19 cellular contexts compared by ENCODE assay signal in the genomic region with DNA sequence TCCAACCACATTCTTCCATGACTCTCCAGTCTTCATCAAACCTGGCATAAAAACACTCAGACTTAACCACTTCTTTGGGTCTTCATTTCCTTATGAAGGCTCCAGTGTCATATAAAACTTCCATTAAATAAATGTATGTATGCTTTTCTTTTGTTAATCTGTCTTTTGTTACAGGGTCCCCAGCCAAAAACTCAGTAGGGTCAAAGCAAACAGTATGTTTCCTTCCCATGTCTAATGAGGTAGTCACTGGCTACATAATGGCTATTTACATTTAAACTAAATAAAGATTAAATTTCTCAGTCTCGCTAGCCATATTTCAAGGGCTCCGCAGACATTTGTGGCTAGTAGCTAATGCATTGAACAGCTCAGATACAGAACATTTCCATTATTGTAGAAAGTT. TPM values are rescaled to one million over a fixed set of nuclear protein-coding genes. Genes with fewer than 3 reads are reported as not detected.
"Had no signal": no experiment of that assay in that cellular context is flagged by ENCODE, and none has a peak within 500 bp of the region (broad histone marks: within the 10 kb centered on the region; RNA-seq: fewer than 3 reads in every experiment).

No MANE protein-coding gene starts in this region.

- DNase-seq: activated CD4-positive, alpha-beta T cell treated with anti-CD3 and anti-CD28 coated beads for 1 hour; activated CD4-positive, alpha-beta T cell treated with anti-CD3 and anti-CD28 coated beads, Interleukin-2, amount 50 U/mL, for 48 hours; activated CD8-positive, alpha-beta memory T cell treated with anti-CD3 and anti-CD28 coated beads, Interleukin-2, amount 10 ng/mL, durations not matched to agents 7 days and 5 days; activated effector memory CD4-positive, alpha-beta T cell treated with anti-CD3 and anti-CD28 coated beads, Interleukin-2, amount 50 U/mL, for 16 hours; activated T-cell treated with anti-CD3 and anti-CD28 coated beads, Interleukin-2, amount 50 U/mL, for 4 hours; erythroblast; islet precursor cell; left ventricle myocardium inferior; mucosa of descending colon; naive thymus-derived CD4-positive, alpha-beta T cell; ovary; right lobe of liver; trophoblast cell had no signal

- H3K27me3 ChIP-seq: ovary, right lobe of liver had no signal

- H3K27ac ChIP-seq: hepatocyte, left ventricle myocardium inferior, ovary, right lobe of liver, suprapubic skin had no signal

- H3K79me2 ChIP-seq: hepatocyte had no signal

- H2AFZ ChIP-seq: hepatocyte had no signal

- H3K4me1 ChIP-seq: left ventricle myocardium inferior, right lobe of liver, suprapubic skin had no signal

- H3K9me3 ChIP-seq: left ventricle myocardium inferior, mucosa of descending colon, ovary, right lobe of liver, suprapubic skin had no signal

- H3K36me3 ChIP-seq: left ventricle myocardium inferior, ovary, right lobe of liver, suprapubic skin had no signal

- H3K4me2 ChIP-seq: hepatocyte, smooth muscle cell had no signal

- H3K4me3 ChIP-seq: hepatocyte, left ventricle myocardium inferior, mucosa of descending colon, ovary, right lobe of liver, smooth muscle cell, suprapubic skin had no signal

- ATAC-seq: activated CD8-positive, alpha-beta memory T cell treated with anti-CD3 and anti-CD28 coated beads, Interleukin-2, amount 10 ng/mL, durations not matched to agents 7 days and 5 days; activated naive CD4-positive, alpha-beta T cell treated with anti-CD3 and anti-CD28 coated beads, Interleukin-2, amount 50 U/mL, for 72 hours; activated T-cell treated with anti-CD3 and anti-CD28 coated beads, Interleukin-2, amount 50 U/mL, for 4 hours; mucosa of descending colon; naive thymus-derived CD4-positive, alpha-beta T cell; right lobe of liver had no signal

RNA-seq across cellular contexts. Expression of gene STAB2, which starts 40.1 kb away (rescaled TPM):
- total RNA-seq: activated CD8-positive, alpha-beta memory T cell treated with anti-CD3 and anti-CD28 coated beads, Interleukin-2, amount 10 ng/mL, durations not matched to agents 7 days and 5 days; activated naive CD4-positive, alpha-beta T cell treated with anti-CD3 and anti-CD28 coated beads, Interleukin-2, amount 50 U/mL, for 72 hours; activated T-cell treated with anti-CD3 and anti-CD28 coated beads, Interleukin-2, amount 50 U/mL, for 4 hours; hepatocyte; naive thymus-derived CD4-positive, alpha-beta T cell; pulmonary artery endothelial cell; smooth muscle cell had no signal

RNA-seq across cellular contexts. Expression of gene C12orf42, which starts 51.2 kb away (rescaled TPM):
- total RNA-seq: cardiac septum, hepatocyte, left ventricle myocardium inferior, ovary, pulmonary artery endothelial cell, right lobe of liver, smooth muscle cell, suprapubic skin had no signal
